Comparison of ENCODE assay signal across 18 cellular contexts in the genomic region with DNA sequence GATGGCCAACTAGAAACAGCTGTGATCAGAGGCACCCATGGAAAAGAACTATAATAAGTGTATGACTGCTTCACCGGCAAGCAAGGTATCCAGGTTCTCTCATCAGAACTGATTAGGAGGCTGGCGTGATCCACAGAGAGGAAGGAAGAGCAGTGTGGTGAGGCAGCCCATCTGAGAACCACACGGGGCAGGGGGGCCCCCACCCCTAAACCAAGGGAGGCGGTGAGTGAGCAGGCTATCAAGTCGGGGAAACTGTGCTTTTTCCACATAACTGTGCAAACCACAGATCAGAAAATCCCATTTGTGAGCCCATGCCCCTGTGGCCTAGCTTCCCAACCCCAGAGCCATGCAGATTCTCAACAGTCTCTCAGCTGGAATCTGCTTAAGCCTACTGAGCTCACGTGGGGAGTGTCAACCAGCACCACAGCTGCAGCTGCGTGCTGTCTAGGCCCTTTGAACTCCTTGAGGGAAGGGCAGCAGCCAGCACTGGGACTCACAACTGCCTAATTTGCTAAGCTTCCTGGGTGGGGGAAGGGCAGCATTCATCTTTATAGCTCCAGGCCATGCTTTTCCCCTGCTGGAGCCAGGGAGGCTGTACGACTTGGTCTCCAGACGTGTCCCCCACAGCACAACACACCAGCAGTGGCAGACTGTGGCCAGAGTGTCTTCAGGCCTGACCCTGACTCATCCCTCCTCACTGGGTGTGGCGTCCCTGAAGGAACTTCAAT.
DNase-seq lines count a peak whose midpoint lies in the region; ATAC-seq and TF ChIP-seq lines count a peak whose summit lies in the region.
"Had no signal": no experiment of that assay in that cellular context is flagged by ENCODE, and none has a peak within 500 bp of the region (broad histone marks: within the 10 kb centered on the region; RNA-seq: fewer than 3 reads in every experiment).

No MANE protein-coding gene starts in this region.

- H3K9me3 Mint-ChIP-seq in endodermal cell, result no peaks in the 10 kb centered on the region
- H3K9me3 Mint-ChIP-seq: natural killer cell had no signal

- H3K9ac ChIP-seq in endodermal cell (ENCODE audit: extremely low read depth, low read length, poor library complexity, severe bottlenecking), result no peak overlapping the region
- no peak overlapping the region for H3K9ac ChIP-seq in neuronal stem cell (ENCODE audit: low read depth, low read length, poor library complexity)

- H3K4ac ChIP-seq in neuronal stem cell (ENCODE audit: low read length), result no peak overlapping the region

- H3K4me3 ChIP-seq in endodermal cell (ENCODE audit: low read length) (no peak overlapping the region), neuronal stem cell (ENCODE audit: low read length in 2 of 2) (peak overlapping the region in 1 of 2 donors; percentile 48)
- H3K4me3 ChIP-seq: breast epithelium, right atrium auricular region had no signal

- no peak overlapping the region for H2BK5ac ChIP-seq in neuronal stem cell (ENCODE audit: low read length)

- H3K79me1 ChIP-seq in neuronal stem cell (ENCODE audit: low read depth, low read length), result no peaks in the 10 kb centered on the region

- no peak overlapping the region for H4K91ac ChIP-seq in neuronal stem cell (ENCODE audit: low read depth, low read length, poor library complexity)

- H4K8ac ChIP-seq in neuronal stem cell (ENCODE audit: low read depth, low read length), result no peak overlapping the region

- H3K18ac ChIP-seq in neuronal stem cell (ENCODE audit: low read length), result peak overlapping the region; percentile 21

- no peak overlapping the region for H3K23ac ChIP-seq in neuronal stem cell (ENCODE audit: low read depth, low read length, poor library complexity)

- H2BK120ac ChIP-seq in neuronal stem cell (ENCODE audit: low read depth, low read length), result no peak overlapping the region

- H3K4me1 ChIP-seq in endodermal cell (ENCODE audit: control insufficient read depth, insufficient read depth, low read length), result peaks cover 3% of the 10 kb centered on the region
- H3K4me1 ChIP-seq in neuronal stem cell (ENCODE audit: control insufficient read depth in 2 of 2, insufficient read depth in 1 of 2, low read depth in 1 of 2, low read length in 2 of 2), result peaks cover 5 to 6% of the 10 kb centered on the region in 2 donors
- H3K4me1 ChIP-seq: breast epithelium, right atrium auricular region had no signal

- no peak overlapping the region for H2BK12ac ChIP-seq in neuronal stem cell (ENCODE audit: low read length)

- no peak for TF ChIP-seq CTCF in endodermal cell (conservative IDR thresholded peaks at IDR 0.05)

- no peaks in the 10 kb centered on the region for H3K36me3 Mint-ChIP-seq in endodermal cell (ENCODE audit: low read depth)
- H3K36me3 Mint-ChIP-seq: CD4-positive, alpha-beta memory T cell; natural killer cell had no signal

- no peak overlapping the region for H3K14ac ChIP-seq in neuronal stem cell (ENCODE audit: low read length)

- H3K27me3 ChIP-seq in endodermal cell (ENCODE audit: control insufficient read depth, insufficient read depth, low read length, poor library complexity, severe bottlenecking) (no peaks in the 10 kb centered on the region), neuronal stem cell (ENCODE audit: control insufficient read depth in 3 of 3, insufficient read depth in 3 of 3, low read depth in 1 of 3, low read length in 3 of 3) (no peaks in the 10 kb centered on the region)
- H3K27me3 ChIP-seq: breast epithelium, right atrium auricular region had no signal

- ATAC-seq in HG03469 (IDR thresholded peaks at IDR 0.05; ENCODE audit: unreplicated experiment) (no peak), GM21528 (IDR thresholded peaks at IDR 0.05; ENCODE audit: low FRiP score, unreplicated experiment) (no peak)
- ATAC-seq: natural killer cell; stimulated activated naive CD8-positive, alpha-beta T cell treated with anti-CD3 and anti-CD28 coated beads, Interleukin-15, amount 100 ng/mL, for 72 hours had no signal

- H3K4me1 Mint-ChIP-seq in endodermal cell, result peaks cover 5% of the 10 kb centered on the region

- H3K4me2 ChIP-seq in neuronal stem cell (ENCODE audit: insufficient read depth, low read length, poor library complexity, severe bottlenecking), result no peak overlapping the region

- DNase-seq in EL, result peak; percentile 41
- DNase-seq in LoVo (ENCODE audit: low spot score), result peak; percentile 23
- peak; percentile 72 for DNase-seq in endodermal cell
- no peak for DNase-seq in neuronal stem cell (ENCODE audit: low spot score)
- no peak for DNase-seq in head of caudate nucleus
- DNase-seq in NCI-H1694 (lab: John Stamatoyannopoulos, UW), result no peak
- DNase-seq: activated gamma-delta T cell treated with Interleukin-2 at 50 U/mL for 16 hours; CD4-positive, alpha-beta memory T cell; IMR-90; natural killer cell; NCI-H187; NCI-H748 treated with DMSO at 0.1 percent for 48 hours; SHP77; stimulated activated naive CD8-positive, alpha-beta T cell treated with anti-CD3 and anti-CD28 coated beads, Interleukin-15, amount 100 ng/mL, for 72 hours had no signal

- no peak overlapping the region for H2AK5ac ChIP-seq in neuronal stem cell (ENCODE audit: low read depth, low read length)

- WGBS in endodermal cell (ENCODE audit: insufficient coverage in 1 of 2, insufficient read length in 1 of 2), 2 experiments, result 51 to 77% methylated on average over 3 to 10 of the region's 10 CpGs
- no CpG with 5 or more reads among the region's 10 CpGs for WGBS in neuronal stem cell (ENCODE audit: extremely low coverage in 2 of 2, insufficient read length in 2 of 2, insufficient replicate concordance in 1 of 2), 2 donors

- no peak overlapping the region for H3K4me3 Mint-ChIP-seq in endodermal cell
- H3K4me3 Mint-ChIP-seq: CD4-positive, alpha-beta memory T cell; natural killer cell; stimulated activated naive CD8-positive, alpha-beta T cell treated with anti-CD3 and anti-CD28 coated beads, Interleukin-15, amount 100 ng/mL, for 72 hours had no signal

- intact Hi-C loops in head of caudate nucleus (cut with DNase I), result no loop called here

- H3K27me3 Mint-ChIP-seq in endodermal cell (ENCODE audit: insufficient read depth), result no peaks in the 10 kb centered on the region
- H3K27me3 Mint-ChIP-seq: CD4-positive, alpha-beta memory T cell had no signal

- H3K27ac Mint-ChIP-seq in endodermal cell, result no peak overlapping the region
- H3K27ac Mint-ChIP-seq: CD4-positive, alpha-beta memory T cell; natural killer cell; stimulated activated naive CD8-positive, alpha-beta T cell treated with anti-CD3 and anti-CD28 coated beads, Interleukin-15, amount 100 ng/mL, for 72 hours had no signal

- H3K9me3 ChIP-seq in endodermal cell (ENCODE audit: control insufficient read depth, low read length) (no peaks in the 10 kb centered on the region), neuronal stem cell (replicated peaks in 1 of 2; ENCODE audit: control insufficient read depth in 2 of 2, insufficient read depth in 1 of 2, low read depth in 1 of 2, low read length in 2 of 2) (peaks cover 0 to 1% of the 10 kb centered on the region in 2 donors)
- H3K9me3 ChIP-seq: breast epithelium, right atrium auricular region had no signal

- H3K36me3 ChIP-seq in endodermal cell (ENCODE audit: control insufficient read depth, insufficient read depth, low read length) (no peaks in the 10 kb centered on the region), neuronal stem cell (replicated peaks in 1 of 2; ENCODE audit: control insufficient read depth in 2 of 2, insufficient read depth in 2 of 2, low read length in 2 of 2) (no peaks in the 10 kb centered on the region)
- H3K36me3 ChIP-seq: breast epithelium, right atrium auricular region had no signal

- H2BK15ac ChIP-seq in neuronal stem cell (ENCODE audit: low read length), result no peak overlapping the region

- H3K27ac ChIP-seq in endodermal cell (ENCODE audit: low read depth, low read length) (no peak overlapping the region), neuronal stem cell (replicated peaks; ENCODE audit: low read length) (no peak overlapping the region)
- H3K27ac ChIP-seq: breast epithelium, right atrium auricular region had no signal

- H2AFZ ChIP-seq in neuronal stem cell (ENCODE audit: low read length), result peak overlapping the region; percentile 72

Comparison
In these comparisons a context has a peak if more than half of its experiments do, and no peak if none do; other contexts are left out.
1. DNase-seq: peak in EL (single experiment), LoVo (single experiment) and endodermal cell (single experiment); none in neuronal stem cell (single experiment), head of caudate nucleus (0 of 42) and NCI-H1694 (single experiment).